Comparison of ENCODE assay signal across 1 cellular context in the genomic region with DNA sequence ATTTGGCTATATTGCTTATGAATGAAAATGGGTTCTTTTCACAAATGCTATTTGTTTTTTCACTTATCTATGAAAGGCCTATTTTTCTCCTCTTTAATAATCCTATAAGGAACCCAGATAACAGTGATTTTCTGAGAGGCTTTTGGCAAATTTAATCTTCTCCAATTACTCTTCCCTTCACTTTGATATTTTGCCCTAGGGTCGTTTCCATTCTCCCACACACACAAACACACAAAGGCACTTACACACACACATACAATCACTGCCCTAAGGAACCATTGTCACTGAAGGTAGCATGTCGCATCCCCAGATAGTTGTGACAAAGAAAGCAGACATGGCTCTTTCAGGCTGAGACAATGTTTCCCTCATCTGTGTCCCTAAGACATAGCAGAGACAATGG.
TF ChIP-seq lines count a peak whose summit lies in the region.

No MANE protein-coding gene starts in this region.

TF ChIP-seq in SK-N-SH, 30 proteins besides CTCF, POLR2A, EP300 and RAD21:
- TF ChIP-seq CHD2 (IDR thresholded peaks at IDR 0.05; ENCODE audit: low read length, partially characterized antibody), result peak; percentile 53
- TF ChIP-seq, protein P1, sequence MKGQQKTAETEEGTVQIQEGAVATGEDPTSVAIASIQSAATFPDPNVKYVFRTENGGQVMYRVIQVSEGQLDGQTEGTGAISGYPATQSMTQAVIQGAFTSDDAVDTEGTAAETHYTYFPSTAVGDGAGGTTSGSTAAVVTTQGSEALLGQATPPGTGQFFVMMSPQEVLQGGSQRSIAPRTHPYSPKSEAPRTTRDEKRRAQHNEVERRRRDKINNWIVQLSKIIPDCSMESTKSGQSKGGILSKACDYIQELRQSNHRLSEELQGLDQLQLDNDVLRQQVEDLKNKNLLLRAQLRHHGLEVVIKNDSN (IDR thresholded peaks at IDR 0.05; ENCODE audit: borderline replicate concordance, low read depth), result no peak
- TF ChIP-seq RCOR1 (IDR thresholded peaks at IDR 0.05; ENCODE audit: low read length), result peak; percentile 79; the same call in 1 of the 2 replicates
- peak; percentile 75 for TF ChIP-seq GATA2 (CRISPR knock-in tag; IDR thresholded peaks at IDR 0.05)
- TF ChIP-seq FOXJ3 (CRISPR knock-in tag; IDR thresholded peaks at IDR 0.05), result peak; percentile 89
